Comparison of ENCODE assay signal across 18 cellular contexts in genomic region chr6:80472276-80472675, GRCh38.
DNase-seq lines count a peak whose midpoint lies in the region; ATAC-seq and TF ChIP-seq lines count a peak whose summit lies in the region.
"Had no signal": no experiment of that assay in that cellular context is flagged by ENCODE, and none has a peak within 500 bp of the region (broad histone marks: within the 10 kb centered on the region; RNA-seq: fewer than 3 reads in every experiment).

No MANE protein-coding gene starts in this region.

- TF ChIP-seq RAD21 in IMR-90 (IDR thresholded peaks at IDR 0.05; ENCODE audit: low read length) = no peak

- peaks cover 3% of the 10 kb centered on the region for H3K9me2 ChIP-seq in GM23248 (ENCODE audit: insufficient read depth)

- H3F3A ChIP-seq in GM23248 (ENCODE audit: insufficient read depth) = no peaks in the 10 kb centered on the region

- no peaks in the 10 kb centered on the region for H3K79me1 ChIP-seq in IMR-90 (ENCODE audit: low read depth in 1 of 2, low read length in 2 of 2)

- H4K20me1 ChIP-seq in GM23248 (ENCODE audit: insufficient read depth) (no peaks in the 10 kb centered on the region), IMR-90 (ENCODE audit: insufficient read depth, low read length) (no peaks in the 10 kb centered on the region)

- dilution Hi-C loops in IMR-90 (cut with HindIII; ENCODE audit: low sequenced_read_pairs, unreplicated experiment) = no loop called here

- POLR2A ChIA-PET in IMR-90 (lab: Charles Lee; ENCODE audit: unreplicated experiment) = no interaction called here

- intact Hi-C loops in IMR-90 (cut with micrococcal nuclease) = no loop called here

- no peaks in the 10 kb centered on the region for H3K79me2 ChIP-seq in GM23248 (ENCODE audit: insufficient read depth)

- no peak overlapping the region for H2BK20ac ChIP-seq in IMR-90 (ENCODE audit: low read depth, low read length)

- CTCF ChIA-PET in IMR-90 (lab: Yijun Ruan, JAX) = no interaction called here

- in situ Hi-C loops in GM23248 (cut with MboI) = no loop called here
- in situ Hi-C loops in IMR-90 (cut with MboI; ENCODE audit: low sequenced_read_pairs) = no loop called here

- no peak overlapping the region for H4K91ac ChIP-seq in IMR-90 (ENCODE audit: insufficient read depth, low read depth, low read length)

- H3K36me3 ChIP-seq in GM23248 (ENCODE audit: low read depth) (no peaks in the 10 kb centered on the region), IMR-90 (ENCODE audit: control insufficient read depth, insufficient read depth, low read length) (no peaks in the 10 kb centered on the region)
- H3K36me3 ChIP-seq: HAP-1 had no signal

- 5 to 18% methylated on average over 1 of the region's 1 CpG for WGBS in GM23248 (ENCODE audit: low coverage in 1 of 2, low lambda C conversion rate in 2 of 2, missing lambda C conversion rate in 2 of 2), 2 experiments
- WGBS in IMR-90 (ENCODE audit: extremely low coverage in 2 of 2, insufficient read length in 1 of 2), 2 experiments = 40% methylated on average over 1 of the region's 1 CpG; no CpG with 5 or more reads in 1 of the 2 experiments

- no peak overlapping the region for H2AFZ ChIP-seq in GM23248
- H2AFZ ChIP-seq in IMR-90 (replicated peaks; ENCODE audit: low read length, poor library complexity) = no peak overlapping the region

- no peak overlapping the region for H3K14ac ChIP-seq in IMR-90 (replicated peaks; ENCODE audit: low read depth, low read length)

- H3K27ac ChIP-seq in GM23248 = no peak overlapping the region
- H3K27ac ChIP-seq in IMR-90 (ENCODE audit: insufficient read depth, low read length) = no peak overlapping the region
- H3K27ac ChIP-seq: A549 had no signal

- H3K56ac ChIP-seq in IMR-90 (ENCODE audit: extremely low read depth, insufficient read depth, low read length) = no peak overlapping the region

- DNase-seq in GM23248 (peak; percentile 62), IMR-90 (peak; percentile 15), fibroblast of peridontal ligament (ENCODE audit: extremely low read depth) (peak; percentile 76), activated T-cell treated with anti-CD3 and anti-CD28 coated beads for 4 hours (no peak), inferior parietal cortex (ENCODE audit: extremely low spot score) (no peak)
- DNase-seq: 8988T; ACHN; C1 segment of cervical spinal cord; Calu3; CD4-positive, alpha-beta memory T cell; COR-L47; DMS53; DMS79 treated with DMSO at 0.1 percent for 48 hours; GF-D8; GOT3 had no signal

- no peak overlapping the region for H2AK9ac ChIP-seq in IMR-90 (replicated peaks; ENCODE audit: low read depth, low read length, poor library complexity)

- H2AK5ac ChIP-seq in IMR-90 (ENCODE audit: low read depth, low read length) = no peak overlapping the region

- H2BK120ac ChIP-seq in IMR-90 (ENCODE audit: low read depth, low read length) = no peak overlapping the region

- H3K4me2 ChIP-seq in GM23248 (ENCODE audit: unreplicated experiment) = no peak overlapping the region
- no peak overlapping the region for H3K4me2 ChIP-seq in IMR-90 (ENCODE audit: low read depth, low read length)
- H3K4me2 ChIP-seq: A549 had no signal

- no peaks in the 10 kb centered on the region for H3K27me3 ChIP-seq in GM23248 (replicated peaks; ENCODE audit: insufficient read depth)
- no peaks in the 10 kb centered on the region for H3K27me3 ChIP-seq in IMR-90 (ENCODE audit: control insufficient read depth, insufficient read depth, low read length)

- no peak for TF ChIP-seq CTCF in IMR-90 (conservative IDR thresholded peaks at IDR 0.05; ENCODE audit: low read depth, low read length)

- peak overlapping the region; percentile 45; the same call in 1 of the 2 replicates for H3K18ac ChIP-seq in IMR-90 (ENCODE audit: low read depth, low read length)

- H3K4me3 ChIP-seq in GM23248 (no peak overlapping the region), IMR-90 (ENCODE audit: insufficient read depth, low read depth, low read length) (no peak overlapping the region)
- H3K4me3 ChIP-seq: A549, HAP-1 had no signal

- H4K8ac ChIP-seq in IMR-90 (ENCODE audit: low read depth in 2 of 2, low read length in 2 of 2) = no peak overlapping the region

- H3K9me3 ChIP-seq in GM23248 (ENCODE audit: low read depth) (no peaks in the 10 kb centered on the region), IMR-90 (ENCODE audit: control insufficient read depth, insufficient read depth, low read length) (no peaks in the 10 kb centered on the region)
- H3K9me3 ChIP-seq: A549, HAP-1 had no signal

- no peak overlapping the region for H3K23ac ChIP-seq in IMR-90 (ENCODE audit: low read depth, low read length)

- no peak overlapping the region for H2BK15ac ChIP-seq in IMR-90 (ENCODE audit: low read depth, low read length)

- BruUV-seq in IMR-90 (replicated peaks; lab: Mats Ljungman, UMichigan) = no TSS peak

- peak overlapping the region; percentile 73; the same call in 1 of the 2 replicates for H4K5ac ChIP-seq in IMR-90 (ENCODE audit: low read depth, low read length)

- no peak overlapping the region for H3K4ac ChIP-seq in IMR-90 (ENCODE audit: low read depth, low read length)

- no peak for TF ChIP-seq POLR2A in IMR-90 (IDR thresholded peaks at IDR 0.05; ENCODE audit: low read depth, low read length)

- H3K4me1 ChIP-seq in GM23248 (ENCODE audit: insufficient read depth) (peaks cover 16% of the 10 kb centered on the region), IMR-90 (ENCODE audit: control insufficient read depth, insufficient read depth, low read length) (no peaks in the 10 kb centered on the region)
- H3K4me1 ChIP-seq: A549, HAP-1 had no signal

- H2BK5ac ChIP-seq in IMR-90 (ENCODE audit: low read depth, low read length, poor library complexity, severe bottlenecking) = no peak overlapping the region

- ATAC-seq in IMR-90 (ENCODE audit: low read depth) = no peak
- no peak for ATAC-seq in GM19397 (IDR thresholded peaks at IDR 0.05; ENCODE audit: unreplicated experiment)
- ATAC-seq: A549 had no signal

- H3K9me1 ChIP-seq in IMR-90 (ENCODE audit: insufficient read depth, low read length) = no peaks in the 10 kb centered on the region

- no peak overlapping the region for H3K9ac ChIP-seq in GM23248
- H3K9ac ChIP-seq in IMR-90 (ENCODE audit: low read depth, low read length) = no peak overlapping the region

TF ChIP-seq in IMR-90, 13 proteins besides CTCF, POLR2A, EP300 and RAD21:
- TF ChIP-seq ELK1 (IDR thresholded peaks at IDR 0.05; ENCODE audit: borderline replicate concordance, low read depth, low read length) (no peak), MAZ (IDR thresholded peaks at IDR 0.05; ENCODE audit: borderline replicate concordance, low read depth, low read length) (no peak), NFE2L2 (IDR thresholded peaks at IDR 0.05; ENCODE audit: low read depth, low read length) (no peak), MXI1 (IDR thresholded peaks at IDR 0.05; ENCODE audit: borderline replicate concordance, low read depth, low read length) (no peak), CEBPB (IDR thresholded peaks at IDR 0.05; ENCODE audit: low read depth, low read length) (no peak), SMC3 (IDR thresholded peaks at IDR 0.05; ENCODE audit: low read depth, low read length) (no peak), MAFK (IDR thresholded peaks at IDR 0.05; ENCODE audit: low read depth, low read length) (no peak), RCOR1 (IDR thresholded peaks at IDR 0.05; ENCODE audit: insufficient replicate concordance, low read length) (no peak), RFX5 (IDR thresholded peaks at IDR 0.05; ENCODE audit: low read depth, low read length) (no peak), BHLHE40 (IDR thresholded peaks at IDR 0.05; ENCODE audit: low read depth, low read length) (no peak), FOS (IDR thresholded peaks at IDR 0.05; ENCODE audit: low read depth, low read length) (no peak), CHD1 (IDR thresholded peaks at IDR 0.05; ENCODE audit: low read depth, low read length) (no peak), USF2 (IDR thresholded peaks at IDR 0.05; ENCODE audit: low read depth, low read length) (no peak)

Comparison
In these comparisons a context has a peak if more than half of its experiments do, and no peak if none do; other contexts are left out.
1. DNase-seq: peak in GM23248 (single experiment), IMR-90 (single experiment) and fibroblast of peridontal ligament (single experiment); none in activated T-cell treated with anti-CD3 and anti-CD28 coated beads for 4 hours (single experiment) and inferior parietal cortex (single experiment).